Comparison of ENCODE assay signal across 8 cellular contexts in the genomic region with DNA sequence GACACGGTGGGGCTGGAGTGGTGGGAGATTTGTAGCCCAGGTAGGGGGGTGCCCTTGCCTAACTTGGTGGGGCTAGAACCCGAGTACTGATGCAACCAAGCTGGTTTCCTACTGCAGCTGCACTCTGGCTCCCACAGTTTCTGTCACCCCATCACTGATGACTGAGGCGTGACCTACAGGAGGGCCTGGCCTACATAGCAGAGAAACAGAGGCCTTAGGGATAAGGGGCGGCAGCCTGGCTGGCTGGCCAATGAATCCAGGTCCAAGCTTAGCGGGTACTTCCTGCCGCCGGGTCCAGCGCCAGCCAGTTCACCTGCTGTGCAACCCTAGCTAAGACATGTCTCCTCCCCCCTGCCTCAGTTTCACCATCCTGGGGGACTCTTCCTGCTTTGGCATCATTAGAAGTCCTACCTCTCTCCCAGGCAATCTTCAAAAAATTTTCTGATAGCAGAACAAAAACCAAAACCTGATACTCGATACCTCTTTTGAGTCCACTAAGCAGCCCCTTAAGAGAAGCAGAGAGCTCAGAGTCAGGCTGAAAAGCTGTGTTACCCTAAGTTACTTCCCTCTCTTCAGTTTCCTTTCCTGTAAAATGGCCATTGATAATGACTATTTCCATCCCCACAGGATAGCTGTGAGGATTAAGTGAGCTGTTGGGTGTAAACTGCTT. TPM values are rescaled to one million over a fixed set of nuclear protein-coding genes. Genes with fewer than 3 reads are reported as not detected.
A peak's percentile ranks its signal among the peaks of the same experiment; 100 is the strongest.
DNase-seq lines count a peak whose midpoint lies in the region; ATAC-seq, FAIRE-seq and TF ChIP-seq lines count a peak whose summit lies in the region.
"Had no signal": no experiment of that assay in that cellular context is flagged by ENCODE, and none has a peak within 500 bp of the region (broad histone marks: within the 10 kb centered on the region; RNA-seq: fewer than 3 reads in every experiment).

No MANE protein-coding gene starts in this region.

- no peak overlapping the region for H2AFZ ChIP-seq in smooth muscle cell (ENCODE audit: low read depth)
- H2AFZ ChIP-seq in HepG2 (ENCODE audit: low read length) = no peak overlapping the region

- DNase-seq in smooth muscle cell (lab: John Stamatoyannopoulos, UW; ENCODE audit: unreplicated experiment) (no peak), dermis blood vessel endothelial cell (no peak), NCI-H2029 treated with DMSO at 0.1 percent for 48 hours (lab: John Stamatoyannopoulos, UW) (no peak), HepG2 (ENCODE audit: low spot score) (no peak)
- DNase-seq: NCI-H146 had no signal

- in situ Hi-C loops in HepG2 (cut with HindIII; ENCODE audit: extremely low pct_ligation_motif_present, low pct_unique_long_range_greater_than_20kb) = no loop called here

- no peaks in the 10 kb centered on the region for H3K36me3 Mint-ChIP-seq in brain

- no peak overlapping the region for H3K4me3 Mint-ChIP-seq in brain

- H3K4me2 ChIP-seq in smooth muscle cell (peak overlapping the region; percentile 49), HepG2 (ENCODE audit: low read depth, low read length) (no peak overlapping the region)

- H3K36me3 ChIP-seq in smooth muscle cell (ENCODE audit: low read depth) = no peaks in the 10 kb centered on the region
- no peaks in the 10 kb centered on the region for H3K36me3 ChIP-seq in HepG2 (replicated peaks in 1 of 2; ENCODE audit: control insufficient read depth in 1 of 2, insufficient read depth in 2 of 2, low read length in 2 of 2)

- H3K9ac ChIP-seq in smooth muscle cell (ENCODE audit: low read depth) = no peak overlapping the region
- H3K9ac ChIP-seq in HepG2 (ENCODE audit: insufficient read depth, low read depth, low read length) = no peak overlapping the region

- H4K20me1 ChIP-seq in smooth muscle cell (ENCODE audit: low read depth) (no peaks in the 10 kb centered on the region), HepG2 (ENCODE audit: insufficient read depth, low read length) (no peaks in the 10 kb centered on the region)

- H3K27ac ChIP-seq in smooth muscle cell (ENCODE audit: low read depth) (peak overlapping the region; percentile 48), HepG2 (ENCODE audit: extremely low read length, insufficient read depth, low read length) (no peak overlapping the region)

- H3K79me2 ChIP-seq in smooth muscle cell (ENCODE audit: low read depth) (no peaks in the 10 kb centered on the region), HepG2 (ENCODE audit: insufficient read depth, low read length) (no peaks in the 10 kb centered on the region)

- CTCF ChIA-PET in HepG2 (lab: Yijun Ruan, JAX; ENCODE audit: low intra/inter-chr PET ratio, low total read pairs) = no interaction called here

- H3K4me1 ChIP-seq in smooth muscle cell (ENCODE audit: low read depth) (peaks cover 3% of the 10 kb centered on the region), HepG2 (ENCODE audit: insufficient read depth, low read length) (peaks cover 15% of the 10 kb centered on the region)

- POLR2A ChIA-PET in HepG2 (lab: Yijun Ruan, JAX) = interaction anchor here (0.9 to 1.2 kb wide), 3 partner anchors 15 to 135 kb away, joined by 3 read pairs; no protein-coding TSS in a partner anchor

- TF ChIP-seq POLR2A in HepG2 (IDR thresholded peaks at IDR 0.05; ENCODE audit: insufficient read depth in 1 of 2, low read depth in 2 of 2, low read length in 2 of 2) = no peak

- H3K9me3 ChIP-seq in smooth muscle cell (replicated peaks; ENCODE audit: low read depth) = no peaks in the 10 kb centered on the region
- no peaks in the 10 kb centered on the region for H3K9me3 ChIP-seq in HepG2 (ENCODE audit: low read length)

- no TSS peak for BruUV-seq in HepG2 (replicated peaks; lab: Mats Ljungman, UMichigan)

- TF ChIP-seq CTCF in brain (conservative IDR thresholded peaks at IDR 0.05) (no peak), smooth muscle cell (IDR thresholded peaks at IDR 0.05; ENCODE audit: borderline replicate concordance, insufficient read depth, poor library complexity, severe bottlenecking) (no peak), HepG2 (CRISPR knock-in tag; IDR thresholded peaks at IDR 0.05) (no peak)

- intact Hi-C loops in HepG2 (cut with micrococcal nuclease; ENCODE audit: unreplicated experiment) = no loop called here

- no peak for TF ChIP-seq RAD21 in HepG2 (CRISPR knock-in tag; IDR thresholded peaks at IDR 0.05)

- no peaks in the 10 kb centered on the region for H3K27me3 ChIP-seq in smooth muscle cell (ENCODE audit: low read depth)
- H3K27me3 ChIP-seq in HepG2 (ENCODE audit: control insufficient read depth in 1 of 2, insufficient read depth in 2 of 2, low read length in 2 of 2) = no peaks in the 10 kb centered on the region

- H3K4me1 Mint-ChIP-seq in brain = peaks cover 26% of the 10 kb centered on the region

- peak overlapping the region in 3 of 5 experiments; percentile 62 to 86 (median 62) for H3K27ac Mint-ChIP-seq in brain

- 89% methylated on average over 9 of the region's 9 CpGs for WGBS in smooth muscle cell (ENCODE audit: low lambda C conversion rate)
- 82% methylated on average over 5 of the region's 9 CpGs for WGBS in HepG2 (ENCODE audit: low lambda C conversion rate)

- H3K4me3 ChIP-seq in smooth muscle cell (no peak overlapping the region), HepG2 (replicated peaks in 1 of 3; ENCODE audit: insufficient read depth in 1 of 3, low read depth in 2 of 3, low read length in 3 of 3) (no peak overlapping the region)

- TF ChIP-seq EP300 in HepG2 (IDR thresholded peaks at IDR 0.05; ENCODE audit: low read depth in 2 of 2, low read length in 2 of 2) (no peak), HepG2 (CRISPR knock-in tag; IDR thresholded peaks at IDR 0.05; ENCODE audit: borderline replicate concordance) (no peak)

- ATAC-seq in GM19395 (IDR thresholded peaks at IDR 0.05; ENCODE audit: unreplicated experiment) (peak; percentile 38), HG03066 (IDR thresholded peaks at IDR 0.05; ENCODE audit: low read depth, unreplicated experiment) (peak; percentile 35), HepG2 (no peak; the same call in 2 of the 3 replicates)

- no peak for FAIRE-seq in HepG2 (lab: Jason Lieb, UNC)

- H3F3A ChIP-seq in smooth muscle cell (ENCODE audit: low read depth) = no peaks in the 10 kb centered on the region

- H3K27me3 Mint-ChIP-seq in brain = peaks cover 13% of the 10 kb centered on the region

- H3K9me3 Mint-ChIP-seq in brain = peaks cover 0 to 3% (median 0%) of the 10 kb centered on the region in 5 experiments

RNA-seq across cellular contexts. Expression of a gene that starts 27.3 kb away (rescaled TPM):
- 28.4 TPM for polyA plus RNA-seq in brain (ENCODE audit: insufficient read depth, low read depth, low replicate concordance)
- total RNA-seq in smooth muscle cell = 11.2 and 13.5 TPM in 2 replicates
- polyA plus RNA-seq in smooth muscle cell = 12.3 and 13.8 TPM in 2 replicates
- total RNA-seq in dermis blood vessel endothelial cell = 18.7 and 25.3 TPM in 2 replicates
- total RNA-seq in HepG2 (2016; rRNA removed; fragmentation: Illumina TruSeq; extraction: Trizol) = 15.3 and 16.3 TPM in 2 replicates
- 14.7 and 15.7 TPM in 2 replicates for total RNA-seq in HepG2 (2016; cell fraction: cytosol; rRNA removed; fragmentation: Illumina TruSeq; extraction: Trizol; ENCODE audit: low read depth)
- 14.5 and 14.7 TPM in 2 replicates for total RNA-seq in HepG2 (2016; cell fraction: insoluble cytoplasmic fraction; rRNA removed; fragmentation: Illumina TruSeq; extraction: Trizol)
- total RNA-seq in HepG2 (2016; cell fraction: membrane; rRNA removed; fragmentation: Illumina TruSeq; extraction: Trizol) = 22.4 and 23.5 TPM in 2 replicates
- 7.6 and 10.7 TPM in 2 replicates for total RNA-seq in HepG2 (2016; cell fraction: nucleus; rRNA removed; fragmentation: Illumina TruSeq; extraction: Trizol)
- polyA plus RNA-seq in HepG2 (2011; rRNA removed) = 20.9 and 22.5 TPM in 2 replicates
- polyA plus RNA-seq in HepG2 (2011; cell fraction: cytosol; rRNA removed) = 20.2 and 22.7 TPM in 2 replicates
- polyA plus RNA-seq in HepG2 (2011; cell fraction: nucleus; rRNA removed) = 11.4 and 11.8 TPM in 2 replicates
- polyA plus RNA-seq in HepG2 (2012) = 10.1 and 14.4 TPM in 2 replicates
- 9.8 and 10.0 TPM in 2 replicates for polyA plus RNA-seq in HepG2 (2016; cell fraction: cytosol; fragmentation: Illumina TruSeq; extraction: Trizol; ENCODE audit: low read depth)
- 17.6 and 20.6 TPM in 2 replicates for polyA plus RNA-seq in HepG2 (2016; cell fraction: insoluble cytoplasmic fraction; fragmentation: Illumina TruSeq; extraction: Trizol; ENCODE audit: low read depth)
- 19.3 and 20.2 TPM in 2 replicates for polyA plus RNA-seq in HepG2 (2016; cell fraction: membrane; fragmentation: Illumina TruSeq; extraction: Trizol; ENCODE audit: low read depth)
- polyA plus RNA-seq in HepG2 (2016; cell fraction: nucleus; fragmentation: Illumina TruSeq; extraction: Trizol; ENCODE audit: insufficient read depth, low read depth) = 13.4 and 15.4 TPM in 2 replicates
- 14.9 and 40.6 TPM in 2 replicates for polyA minus RNA-seq in HepG2 (2011; rRNA and poly(A)+ RNA removed; ENCODE audit: low replicate concordance)
- polyA minus RNA-seq in HepG2 (2011; cell fraction: cytosol; rRNA and poly(A)+ RNA removed) = 18.2 and 22.4 TPM in 2 replicates
- 13.1 and 17.9 TPM in 2 replicates for polyA minus RNA-seq in HepG2 (2011; cell fraction: nucleus; rRNA and poly(A)+ RNA removed)

RNA-seq across cellular contexts. Expression of a gene that starts 44.7 kb away (rescaled TPM):
- polyA plus RNA-seq in brain (ENCODE audit: insufficient read depth, low read depth, low replicate concordance) (166 TPM), smooth muscle cell (121 and 142 TPM in 2 replicates), HepG2 (2011; rRNA removed) (163 and 170 TPM in 2 replicates)
- total RNA-seq in smooth muscle cell (89.8 and 132 TPM in 2 replicates), dermis blood vessel endothelial cell (164 and 212 TPM in 2 replicates), HepG2 (2016; rRNA removed; fragmentation: Illumina TruSeq; extraction: Trizol) (188 and 241 TPM in 2 replicates)
- total RNA-seq in HepG2 (2016; cell fraction: cytosol; rRNA removed; fragmentation: Illumina TruSeq; extraction: Trizol; ENCODE audit: low read depth) = 52.1 and 74.6 TPM in 2 replicates
- 187 and 275 TPM in 2 replicates for total RNA-seq in HepG2 (2016; cell fraction: insoluble cytoplasmic fraction; rRNA removed; fragmentation: Illumina TruSeq; extraction: Trizol)
- total RNA-seq in HepG2 (2016; cell fraction: membrane; rRNA removed; fragmentation: Illumina TruSeq; extraction: Trizol) = 66.1 and 71.1 TPM in 2 replicates
- total RNA-seq in HepG2 (2016; cell fraction: nucleus; rRNA removed; fragmentation: Illumina TruSeq; extraction: Trizol) = 105 and 106 TPM in 2 replicates
- 225 and 227 TPM in 2 replicates for polyA plus RNA-seq in HepG2 (2011; cell fraction: cytosol; rRNA removed)
- 171 and 188 TPM in 2 replicates for polyA plus RNA-seq in HepG2 (2011; cell fraction: nucleus; rRNA removed)
- polyA plus RNA-seq in HepG2 (2012) = 124 and 158 TPM in 2 replicates
- 51.9 and 61.1 TPM in 2 replicates for polyA plus RNA-seq in HepG2 (2016; cell fraction: cytosol; fragmentation: Illumina TruSeq; extraction: Trizol; ENCODE audit: low read depth)
- polyA plus RNA-seq in HepG2 (2016; cell fraction: insoluble cytoplasmic fraction; fragmentation: Illumina TruSeq; extraction: Trizol; ENCODE audit: low read depth) = 273 and 291 TPM in 2 replicates
- 58.4 and 63.7 TPM in 2 replicates for polyA plus RNA-seq in HepG2 (2016; cell fraction: membrane; fragmentation: Illumina TruSeq; extraction: Trizol; ENCODE audit: low read depth)
- 152 and 193 TPM in 2 replicates for polyA plus RNA-seq in HepG2 (2016; cell fraction: nucleus; fragmentation: Illumina TruSeq; extraction: Trizol; ENCODE audit: insufficient read depth, low read depth)
- 55.0 and 146 TPM in 2 replicates for polyA minus RNA-seq in HepG2 (2011; rRNA and poly(A)+ RNA removed; ENCODE audit: low replicate concordance)
- polyA minus RNA-seq in HepG2 (2011; cell fraction: cytosol; rRNA and poly(A)+ RNA removed) = 54.3 and 66.4 TPM in 2 replicates
- 96.8 and 148 TPM in 2 replicates for polyA minus RNA-seq in HepG2 (2011; cell fraction: nucleus; rRNA and poly(A)+ RNA removed)
